Comparison of ENCODE assay signal across 26 cellular contexts in the genomic region with DNA sequence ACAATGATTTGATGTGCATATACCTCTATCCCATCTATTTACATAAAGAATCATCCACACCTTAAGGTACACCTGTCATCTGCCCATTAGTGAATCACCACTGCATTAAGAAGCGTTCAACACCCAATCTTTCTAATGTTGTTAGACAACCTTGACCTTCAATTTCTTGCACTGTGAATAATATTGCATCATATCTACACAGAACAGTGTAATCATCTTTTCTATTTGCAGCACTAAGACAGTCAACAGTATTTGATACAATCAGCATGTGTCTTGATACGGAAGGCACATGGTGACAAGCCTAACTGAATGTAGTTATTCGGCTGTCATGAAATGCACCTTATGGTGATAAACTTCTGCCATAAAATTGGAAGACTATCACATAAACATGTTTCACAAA.
"Had no signal": no experiment of that assay in that cellular context is flagged by ENCODE, and none has a peak within 500 bp of the region (broad histone marks: within the 10 kb centered on the region; RNA-seq: fewer than 3 reads in every experiment).

No MANE protein-coding gene starts in this region.

- H3K27me3 ChIP-seq: colonic mucosa, esophagus muscularis mucosa, gastroesophageal sphincter, heart left ventricle, hepatocyte, left lung had no signal

- H3K4me1 ChIP-seq: colonic mucosa, esophagus muscularis mucosa, foreskin keratinocyte, gastroesophageal sphincter, heart left ventricle, left lung, lower lobe of right lung had no signal

- H2AFZ ChIP-seq: hepatocyte had no signal

- H3K79me2 ChIP-seq: hepatocyte had no signal

- FAIRE-seq: endothelial cell of umbilical vein, frontal cortex, kidney had no signal

- H3K27ac ChIP-seq: colonic mucosa, dorsolateral prefrontal cortex, epithelial cell of prostate, esophagus muscularis mucosa, foreskin keratinocyte, gastroesophageal sphincter, heart left ventricle, hepatocyte, left lung, lower lobe of right lung had no signal

- H3K9me3 ChIP-seq: colonic mucosa, esophagus muscularis mucosa, gastroesophageal sphincter, heart left ventricle, left lung, lower lobe of right lung, mucosa of descending colon had no signal

- H3K4me3 ChIP-seq: colonic mucosa, dorsolateral prefrontal cortex, esophagus muscularis mucosa, gastroesophageal sphincter, heart left ventricle, hepatocyte, left lung, lower lobe of right lung, mucosa of descending colon had no signal

- H3K36me3 ChIP-seq: colonic mucosa, esophagus muscularis mucosa, gastroesophageal sphincter, heart left ventricle, left lung, lower lobe of right lung had no signal

- DNase-seq: colonic mucosa; cortex of kidney; dermis blood vessel endothelial cell; dorsolateral prefrontal cortex; effector CD4-positive, alpha-beta T cell; effector memory CD4-positive, alpha-beta T cell; erythroblast; foreskin keratinocyte; heart left ventricle; hypothalamus; immature natural killer cell; islet precursor cell; kidney; kidney glomerular epithelial cell; left lung; left ventricle myocardium superior; lower lobe of right lung; mesenchymal stem cell; mucosa of descending colon; naive B cell had no signal

- ATAC-seq: foreskin keratinocyte, gastroesophageal sphincter, heart left ventricle, left lung, left ventricle myocardium superior, lower lobe of right lung, mucosa of descending colon had no signal

- H3K4me2 ChIP-seq: hepatocyte had no signal
